In the genomic region with DNA sequence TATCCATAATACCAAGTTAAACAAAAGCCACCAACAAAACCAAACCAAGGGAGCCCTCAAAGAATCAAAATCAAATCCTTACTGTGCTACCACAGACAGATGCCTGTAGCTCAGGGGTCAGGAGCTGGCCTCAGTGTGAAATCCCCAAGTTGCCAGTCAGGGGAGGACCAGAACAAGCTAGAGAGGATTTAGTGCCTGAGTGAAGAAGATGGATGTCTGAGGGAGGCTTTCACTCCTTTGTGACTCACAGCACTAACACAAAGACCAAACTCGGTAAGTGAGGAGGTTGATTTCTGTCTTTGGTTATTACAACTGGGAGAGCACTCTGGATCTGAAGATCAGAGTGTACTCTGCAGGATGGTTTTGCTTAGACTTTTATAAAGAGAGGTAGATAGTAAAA, we compare ENCODE assay signal across 1 cellular context.
TF ChIP-seq lines count a peak whose summit lies in the region.

No MANE protein-coding gene starts in this region.

TF ChIP-seq in K562, 482 proteins besides CTCF, POLR2A, EP300 and RAD21 (continued from another document):
- TF ChIP-seq, protein P1, sequence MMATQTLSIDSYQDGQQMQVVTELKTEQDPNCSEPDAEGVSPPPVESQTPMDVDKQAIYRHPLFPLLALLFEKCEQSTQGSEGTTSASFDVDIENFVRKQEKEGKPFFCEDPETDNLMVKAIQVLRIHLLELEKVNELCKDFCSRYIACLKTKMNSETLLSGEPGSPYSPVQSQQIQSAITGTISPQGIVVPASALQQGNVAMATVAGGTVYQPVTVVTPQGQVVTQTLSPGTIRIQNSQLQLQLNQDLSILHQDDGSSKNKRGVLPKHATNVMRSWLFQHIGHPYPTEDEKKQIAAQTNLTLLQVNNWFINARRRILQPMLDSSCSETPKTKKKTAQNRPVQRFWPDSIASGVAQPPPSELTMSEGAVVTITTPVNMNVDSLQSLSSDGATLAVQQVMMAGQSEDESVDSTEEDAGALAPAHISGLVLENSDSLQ (IDR thresholded peaks at IDR 0.05) = no peak
- TF ChIP-seq ZNF436 (CRISPR knock-in tag; IDR thresholded peaks at IDR 0.05) = no peak
- no peak for TF ChIP-seq PHF20 (IDR thresholded peaks at IDR 0.05; ENCODE audit: partially characterized antibody)
- TF ChIP-seq, protein P2, sequence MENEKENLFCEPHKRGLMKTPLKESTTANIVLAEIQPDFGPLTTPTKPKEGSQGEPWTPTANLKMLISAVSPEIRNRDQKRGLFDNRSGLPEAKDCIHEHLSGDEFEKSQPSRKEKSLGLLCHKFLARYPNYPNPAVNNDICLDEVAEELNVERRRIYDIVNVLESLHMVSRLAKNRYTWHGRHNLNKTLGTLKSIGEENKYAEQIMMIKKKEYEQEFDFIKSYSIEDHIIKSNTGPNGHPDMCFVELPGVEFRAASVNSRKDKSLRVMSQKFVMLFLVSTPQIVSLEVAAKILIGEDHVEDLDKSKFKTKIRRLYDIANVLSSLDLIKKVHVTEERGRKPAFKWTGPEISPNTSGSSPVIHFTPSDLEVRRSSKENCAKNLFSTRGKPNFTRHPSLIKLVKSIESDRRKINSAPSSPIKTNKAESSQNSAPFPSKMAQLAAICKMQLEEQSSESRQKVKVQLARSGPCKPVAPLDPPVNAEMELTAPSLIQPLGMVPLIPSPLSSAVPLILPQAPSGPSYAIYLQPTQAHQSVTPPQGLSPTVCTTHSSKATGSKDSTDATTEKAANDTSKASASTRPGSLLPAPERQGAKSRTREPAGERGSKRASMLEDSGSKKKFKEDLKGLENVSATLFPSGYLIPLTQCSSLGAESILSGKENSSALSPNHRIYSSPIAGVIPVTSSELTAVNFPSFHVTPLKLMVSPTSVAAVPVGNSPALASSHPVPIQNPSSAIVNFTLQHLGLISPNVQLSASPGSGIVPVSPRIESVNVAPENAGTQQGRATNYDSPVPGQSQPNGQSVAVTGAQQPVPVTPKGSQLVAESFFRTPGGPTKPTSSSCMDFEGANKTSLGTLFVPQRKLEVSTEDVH (IDR thresholded peaks at IDR 0.05; ENCODE audit: low read depth, partially characterized antibody) = no peak
- TF ChIP-seq, protein P3, sequence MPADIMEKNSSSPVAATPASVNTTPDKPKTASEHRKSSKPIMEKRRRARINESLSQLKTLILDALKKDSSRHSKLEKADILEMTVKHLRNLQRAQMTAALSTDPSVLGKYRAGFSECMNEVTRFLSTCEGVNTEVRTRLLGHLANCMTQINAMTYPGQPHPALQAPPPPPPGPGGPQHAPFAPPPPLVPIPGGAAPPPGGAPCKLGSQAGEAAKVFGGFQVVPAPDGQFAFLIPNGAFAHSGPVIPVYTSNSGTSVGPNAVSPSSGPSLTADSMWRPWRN (IDR thresholded peaks at IDR 0.05; ENCODE audit: low read depth) = no peak
- no peak for TF ChIP-seq POLR3G (IDR thresholded peaks at IDR 0.05; ENCODE audit: extremely low read depth, insufficient read length, insufficient replicate concordance)
- no peak for TF ChIP-seq HDGF (IDR thresholded peaks at IDR 0.05)
- TF ChIP-seq TAF1 (IDR thresholded peaks at IDR 0.05; ENCODE audit: control insufficient read depth, extremely low read depth, insufficient read depth, low read length, severe bottlenecking) = no peak
- TF ChIP-seq ESRRA (IDR thresholded peaks at IDR 0.05; ENCODE audit: borderline replicate concordance, low read depth) = no peak
- TF ChIP-seq PCBP2 (IDR thresholded peaks at IDR 0.05; ENCODE audit: low read depth, low read length, poor library complexity, severe bottlenecking) = no peak
TF ChIP-seq in K562: peak in this region for 0.
